ENCODE assay signal across 9 cellular contexts in the genomic region with DNA sequence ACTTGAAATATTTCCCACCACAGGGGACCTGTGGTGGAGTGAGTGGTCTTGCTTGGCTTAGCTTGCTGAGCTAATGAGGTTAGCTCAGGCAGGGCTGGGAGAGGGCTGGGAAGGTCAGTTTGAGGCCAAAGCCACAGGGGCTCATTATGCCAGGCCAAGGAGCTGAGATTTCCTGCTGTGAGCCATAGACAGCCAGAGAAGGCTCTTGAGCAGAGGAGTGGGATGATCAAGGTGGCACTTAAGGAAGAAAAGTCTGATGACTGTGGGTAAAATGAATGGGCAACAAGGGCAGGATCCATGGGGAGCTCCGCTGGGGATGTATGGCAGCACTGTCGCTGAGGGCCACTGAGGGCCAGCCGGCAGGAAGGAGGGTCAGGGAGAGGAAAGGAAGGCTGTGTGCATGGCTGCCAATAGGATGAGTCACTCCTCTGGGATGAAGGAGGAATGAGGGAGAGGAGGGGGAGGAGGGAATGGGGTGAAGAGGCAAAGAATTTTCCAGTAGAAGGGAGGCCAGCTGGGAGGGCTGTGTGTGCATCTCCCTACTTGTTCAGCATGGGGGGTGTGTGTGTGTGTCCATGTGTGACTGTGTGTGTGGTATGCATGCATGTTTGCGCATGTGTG. TPM values are rescaled to one million over a fixed set of nuclear protein-coding genes. Genes with fewer than 3 reads are reported as not detected.
A peak's percentile ranks its signal among the peaks of the same experiment; 100 is the strongest.
DNase-seq lines count a peak whose midpoint lies in the region; TF ChIP-seq lines count a peak whose summit lies in the region.
"Had no signal": no experiment of that assay in that cellular context is flagged by ENCODE, and none has a peak within 500 bp of the region (broad histone marks: within the 10 kb centered on the region; RNA-seq: fewer than 3 reads in every experiment).

No MANE protein-coding gene starts in this region.

- H3K4me2 ChIP-seq in hepatocyte = peak overlapping the region; percentile 16

- no peaks in the 10 kb centered on the region for H4K20me1 ChIP-seq in hepatocyte (ENCODE audit: insufficient read depth, poor library complexity, severe bottlenecking)

- H3K36me3 ChIP-seq in hepatocyte (replicated peaks; ENCODE audit: insufficient read depth, low read depth) = no peaks in the 10 kb centered on the region
- no peaks in the 10 kb centered on the region for H3K36me3 ChIP-seq in sigmoid colon

- H3K27ac ChIP-seq in hepatocyte = peak overlapping the region; percentile 73
- peak overlapping the region in 1 of 4 donors; percentile 28 for H3K27ac ChIP-seq in sigmoid colon

- no peak overlapping the region for H3K4me3 ChIP-seq in hepatocyte
- no peak overlapping the region for H3K4me3 ChIP-seq in sigmoid colon

- WGBS in hepatocyte (ENCODE audit: low lambda C conversion rate, missing lambda C conversion rate) = 43% methylated on average over 4 of the region's 4 CpGs
- WGBS in sigmoid colon, 2 donors = 70 to 74% methylated on average over 4 of the region's 4 CpGs

- TF ChIP-seq CTCF in hepatocyte (IDR thresholded peaks at IDR 0.05; ENCODE audit: poor library complexity) = no peak
- no peak for TF ChIP-seq CTCF in sigmoid colon (IDR thresholded peaks at IDR 0.05)

- intact Hi-C loops in sigmoid colon (cut with DNase I) = no loop called here

- no peaks in the 10 kb centered on the region for H3K9me2 ChIP-seq in hepatocyte (replicated peaks; ENCODE audit: insufficient read depth)

- H3K9me3 ChIP-seq in hepatocyte (ENCODE audit: low read depth) = no peaks in the 10 kb centered on the region
- H3K9me3 ChIP-seq in sigmoid colon = no peaks in the 10 kb centered on the region

- TF ChIP-seq EP300 in sigmoid colon (IDR thresholded peaks at IDR 0.05) = no peak

- H3K4me1 ChIP-seq in hepatocyte (ENCODE audit: insufficient read depth) (peaks cover 29% of the 10 kb centered on the region), sigmoid colon (peaks cover 0 to 21% (median 15%) of the 10 kb centered on the region in 4 donors)

- DNase-seq in GOT3 (lab: John Stamatoyannopoulos, UW) (peak; percentile 73), amniotic stem cell (lab: John Stamatoyannopoulos, UW) (peak; percentile 67), hepatocyte (ENCODE audit: low spot score) (peak; percentile 77), sigmoid colon (peak; percentile 82), cortex of kidney (lab: John Stamatoyannopoulos, UW) (no peak), NCI-H146 (lab: John Stamatoyannopoulos, UW) (no peak), NCI-H82 (lab: John Stamatoyannopoulos, UW) (no peak)
- DNase-seq in stimulated activated CD4-positive, alpha-beta T cell treated with anti-CD3 and anti-CD28 coated beads, Interleukin-4, amount 100 ng/mL, for 4 hours = no peak
- DNase-seq: activated CD4-positive, alpha-beta T cell treated with anti-CD3 and anti-CD28 coated beads, Interleukin-2, amount 50 U/mL, for 48 hours had no signal

- H3K27me3 ChIP-seq in hepatocyte (no peaks in the 10 kb centered on the region), sigmoid colon (no peaks in the 10 kb centered on the region)

- TF ChIP-seq POLR2A in sigmoid colon (IDR thresholded peaks at IDR 0.05) = no peak

- H3K79me2 ChIP-seq in hepatocyte = no peaks in the 10 kb centered on the region

- no peak overlapping the region for H2AFZ ChIP-seq in hepatocyte

RNA-seq across cellular contexts. Expression of gene ZNF488, which starts 18.7 kb away (rescaled TPM):
- total RNA-seq in hepatocyte (1.2 and 2.0 TPM in 2 replicates), sigmoid colon (under 1 TPM in 1 of 4 donors, not detected in 3; 0.16 TPM)
- polyA plus RNA-seq in hepatocyte (1.8 and 2.5 TPM in 2 replicates), sigmoid colon (under 1 TPM; 0.60 to 0.82 (median 0.69) TPM)

RNA-seq across cellular contexts. Expression of gene RBP3, which starts 54.6 kb away (rescaled TPM):
- total RNA-seq in hepatocyte = 0.53 and 0.56 TPM in 2 replicates
- polyA plus RNA-seq in hepatocyte = 1.1 and 1.3 TPM in 2 replicates
- not detected for total RNA-seq in sigmoid colon
- not detected for polyA plus RNA-seq in sigmoid colon

Comparison
In these comparisons a context has a peak if more than half of its experiments do, and no peak if none do; other contexts are left out.
1. DNase-seq: peak in GOT3 (single experiment), amniotic stem cell (single experiment), hepatocyte (single experiment) and sigmoid colon (single experiment); none in stimulated activated CD4-positive, alpha-beta T cell treated with anti-CD3 and anti-CD28 coated beads, Interleukin-4, amount 100 ng/mL, for 4 hours (0 of 2), cortex of kidney (single experiment), NCI-H146 (single experiment) and NCI-H82 (single experiment).